ENCODE assay signal across 11 cellular contexts in genomic region chr2:218357194-218358177, GRCh38. TPM values are rescaled to one million over a fixed set of nuclear protein-coding genes. Genes with fewer than 3 reads are reported as not detected.
DNase-seq lines count a peak whose midpoint lies in the region; ATAC-seq and TF ChIP-seq lines count a peak whose summit lies in the region.
"Had no signal": no experiment of that assay in that cellular context is flagged by ENCODE, and none has a peak within 500 bp of the region (broad histone marks: within the 10 kb centered on the region; RNA-seq: fewer than 3 reads in every experiment).

No MANE protein-coding gene starts in this region.

- H3K27ac Mint-ChIP-seq in progenitor cell of endocrine pancreas, result peak overlapping the region; percentile 97
- H3K27ac Mint-ChIP-seq in activated T-cell treated with anti-CD3 and anti-CD28 coated beads, Interleukin-2, amount 50 U/mL, for 24 hours, result no peak overlapping the region
- H3K27ac Mint-ChIP-seq: activated naive CD4-positive, alpha-beta T cell treated with anti-CD3 and anti-CD28 coated beads for 36 hours had no signal

- H4K20me1 ChIP-seq in PC-9 (ENCODE audit: insufficient read depth), result no peaks in the 10 kb centered on the region

- in situ Hi-C loops in GM13976 (cut with MboI; ENCODE audit: low sequenced_read_pairs, unreplicated experiment), result loop anchor here (10.0 kb wide), 1 partner anchor 53 kb away; no protein-coding TSS in a partner anchor

- no TSS peak for BruUV-seq in PC-9 (replicated peaks; lab: Mats Ljungman, UMichigan)

- peaks cover 13% of the 10 kb centered on the region for H3F3A ChIP-seq in PC-9 (ENCODE audit: insufficient read depth, low read depth)

- H3K27me3 ChIP-seq in PC-9 (ENCODE audit: insufficient read depth, low read depth) (no peaks in the 10 kb centered on the region), BE2C (no peaks in the 10 kb centered on the region)

- H3K79me2 ChIP-seq in PC-9 (ENCODE audit: low read depth), result no peaks in the 10 kb centered on the region

- no peak overlapping the region; the same call in 1 of the 2 replicates for H3K4me3 ChIP-seq in PC-9
- no peak overlapping the region for H3K4me3 ChIP-seq in BE2C (ENCODE audit: low read depth, low read length)

- no peak for TF ChIP-seq CTCF in GM13976 (IDR thresholded peaks at IDR 0.05; ENCODE audit: borderline replicate concordance, control extremely low read depth, extremely low read depth, insufficient read depth, missing control alignments)
- TF ChIP-seq CTCF in PC-9 (conservative IDR thresholded peaks at IDR 0.05), result no peak
- no peak for TF ChIP-seq CTCF in progenitor cell of endocrine pancreas (IDR thresholded peaks at IDR 0.05; ENCODE audit: unreplicated experiment)
- no peak for TF ChIP-seq CTCF in BE2C (IDR thresholded peaks at IDR 0.05; ENCODE audit: low read depth, low read length)

- no peaks in the 10 kb centered on the region for H3K36me3 ChIP-seq in PC-9 (ENCODE audit: low read depth)
- no peaks in the 10 kb centered on the region for H3K36me3 ChIP-seq in BE2C

- peak overlapping the region; percentile 35 for H3K27ac ChIP-seq in PC-9

- peak overlapping the region; percentile 65 for H3K4me3 Mint-ChIP-seq in progenitor cell of endocrine pancreas (ENCODE audit: low read depth)
- H3K4me3 Mint-ChIP-seq in activated T-cell treated with anti-CD3 and anti-CD28 coated beads, Interleukin-2, amount 50 U/mL, for 24 hours, result no peak overlapping the region
- H3K4me3 Mint-ChIP-seq: activated naive CD4-positive, alpha-beta T cell treated with anti-CD3 and anti-CD28 coated beads for 36 hours had no signal

- peak overlapping the region; percentile 68 for H3K4me2 ChIP-seq in PC-9

- intact Hi-C loops in PC-9 (cut with micrococcal nuclease; ENCODE audit: unreplicated experiment), result loop anchor here (5.0 kb wide), 1 partner anchor 40 kb away; the partner anchor contains the start of gene CTDSP1

- peaks cover 36% of the 10 kb centered on the region for H3K4me1 ChIP-seq in PC-9 (replicated peaks; ENCODE audit: insufficient read depth)
- no peaks in the 10 kb centered on the region for H3K4me1 ChIP-seq in BE2C

- CTCF ChIA-PET in PC-9 (lab: Charles Lee), result interaction anchor here (0.6 to 1.5 kb wide), 6 partner anchors 10 to 86 kb away, joined by 3 to 7 read pairs (median 4); no protein-coding TSS in a partner anchor

- DNase-seq in GM13976 (ENCODE audit: low spot score), result peak; percentile 13
- DNase-seq in PC-9, result peak in 1 of 2 experiments; percentile 45
- DNase-seq in iPS-NIHi11 (ENCODE audit: low spot score), result peak; percentile 14
- no peak for DNase-seq in progenitor cell of endocrine pancreas (ENCODE audit: low spot score, unreplicated experiment)
- DNase-seq in BE2C, result no peak
- no peak for DNase-seq in activated T-cell treated with anti-CD3 and anti-CD28 coated beads, Interleukin-2, amount 50 U/mL, for 24 hours
- DNase-seq in COR-L47 (lab: John Stamatoyannopoulos, UW), result no peak

- H3K9me3 ChIP-seq in PC-9 (ENCODE audit: insufficient read depth, low read depth) (no peaks in the 10 kb centered on the region), BE2C (no peaks in the 10 kb centered on the region)

- H3K9me2 ChIP-seq in PC-9 (ENCODE audit: insufficient read depth), result no peaks in the 10 kb centered on the region

- peaks cover 22% of the 10 kb centered on the region for H3K4me1 Mint-ChIP-seq in progenitor cell of endocrine pancreas (ENCODE audit: low read depth)
- no peaks in the 10 kb centered on the region for H3K4me1 Mint-ChIP-seq in activated T-cell treated with anti-CD3 and anti-CD28 coated beads, Interleukin-2, amount 50 U/mL, for 24 hours (ENCODE audit: low read depth)

- no peak for ATAC-seq in GM18858 (IDR thresholded peaks at IDR 0.05; ENCODE audit: unreplicated experiment)

- peaks cover 8% of the 10 kb centered on the region for H3K9me3 Mint-ChIP-seq in progenitor cell of endocrine pancreas (ENCODE audit: low read depth)
- no peaks in the 10 kb centered on the region for H3K9me3 Mint-ChIP-seq in activated T-cell treated with anti-CD3 and anti-CD28 coated beads, Interleukin-2, amount 50 U/mL, for 24 hours

- POLR2A ChIA-PET in PC-9 (lab: Charles Lee; ENCODE audit: unreplicated experiment), result interaction anchor here (0.6 to 1.0 kb wide), 2 partner anchors 35 to 39 kb away, joined by 5 to 30 read pairs; no protein-coding TSS in a partner anchor

- no peak overlapping the region for H2AFZ ChIP-seq in PC-9

- peaks cover 3% of the 10 kb centered on the region for H3K36me3 Mint-ChIP-seq in progenitor cell of endocrine pancreas (ENCODE audit: insufficient read depth)
- H3K36me3 Mint-ChIP-seq in activated T-cell treated with anti-CD3 and anti-CD28 coated beads, Interleukin-2, amount 50 U/mL, for 24 hours (ENCODE audit: low read depth), result no peaks in the 10 kb centered on the region

- no peaks in the 10 kb centered on the region for H3K27me3 Mint-ChIP-seq in progenitor cell of endocrine pancreas
- H3K27me3 Mint-ChIP-seq in activated T-cell treated with anti-CD3 and anti-CD28 coated beads, Interleukin-2, amount 50 U/mL, for 24 hours, result no peaks in the 10 kb centered on the region

RNA-seq across cellular contexts. Expression of gene CATIP, which starts 0.8 kb away (rescaled TPM):
- total RNA-seq in PC-9 (2021), result 1.1 and 2.4 TPM in 2 replicates
- total RNA-seq in progenitor cell of endocrine pancreas, result 3.3 and 3.8 TPM in 2 replicates
- polyA plus RNA-seq in BE2C (2012; ENCODE audit: insufficient read depth, insufficient read length, low read depth), result not detected
- total RNA-seq: activated CD8-positive, alpha-beta memory T cell treated with anti-CD3 and anti-CD28 coated beads for 36 hours; activated naive CD4-positive, alpha-beta T cell treated with anti-CD3 and anti-CD28 coated beads for 36 hours had no signal
- polyA plus RNA-seq: fibroblast of lung had no signal

RNA-seq across cellular contexts. Expression of gene SLC11A1, which starts 24.6 kb away (rescaled TPM):
- total RNA-seq in PC-9 (2021) (0.35 and 0.44 TPM in 2 replicates), progenitor cell of endocrine pancreas (0.33 and 0.34 TPM in 2 replicates)
- polyA plus RNA-seq in BE2C (2012; ENCODE audit: insufficient read depth, insufficient read length, low read depth), result 1.4 TPM
- total RNA-seq: activated naive CD4-positive, alpha-beta T cell treated with anti-CD3 and anti-CD28 coated beads for 36 hours had no signal

RNA-seq across cellular contexts. Expression of gene CTDSP1, which starts 42.2 kb away (rescaled TPM):
- total RNA-seq in PC-9 (2021) (61.8 and 69.6 TPM in 2 replicates), progenitor cell of endocrine pancreas (102 and 108 TPM in 2 replicates)
- 110 TPM for polyA plus RNA-seq in BE2C (2012; ENCODE audit: insufficient read depth, insufficient read length, low read depth)

Comparison
In these comparisons a context has a peak if more than half of its experiments do, and no peak if none do; other contexts are left out.
1. DNase-seq: peak in GM13976 (single experiment) and iPS-NIHi11 (single experiment); none in progenitor cell of endocrine pancreas (single experiment), BE2C (single experiment), activated T-cell treated with anti-CD3 and anti-CD28 coated beads, Interleukin-2, amount 50 U/mL, for 24 hours (single experiment) and COR-L47 (single experiment).